ENCODE assay signal across 2 cellular contexts in genomic region chr7:132371948-132372347, GRCh38.
TF ChIP-seq lines count a peak whose summit lies in the region.

No MANE protein-coding gene starts in this region.

TF ChIP-seq in A549, 52 proteins besides CTCF, POLR2A, EP300 and RAD21 (continued from another document):
- TF ChIP-seq USF2 (IDR thresholded peaks at IDR 0.05): peak; percentile 71

TF ChIP-seq in K562, 482 proteins besides CTCF, POLR2A, EP300 and RAD21 (continued from another document):
- TF ChIP-seq USF1 (CRISPR knock-in tag; IDR thresholded peaks at IDR 0.05): peak; percentile 51
- no peak for TF ChIP-seq SRSF7 (optimal IDR thresholded peaks at IDR 0.05; ENCODE audit: low read depth, low read length)
- peak; percentile 83 for TF ChIP-seq RAD51 (IDR thresholded peaks at IDR 0.05; ENCODE audit: borderline replicate concordance, low read depth)
